10 cellular contexts compared by ENCODE assay signal in genomic region chrX:47030339-47030738, GRCh38. TPM values are rescaled to one million over a fixed set of nuclear protein-coding genes. Genes with fewer than 3 reads are reported as not detected.
DNase-seq lines count a peak whose midpoint lies in the region; ATAC-seq, FAIRE-seq and TF ChIP-seq lines count a peak whose summit lies in the region.
"Had no signal": no experiment of that assay in that cellular context is flagged by ENCODE, and none has a peak within 500 bp of the region (broad histone marks: within the 10 kb centered on the region; RNA-seq: fewer than 3 reads in every experiment).

No MANE protein-coding gene starts in this region.

- ATAC-seq in body of pancreas (no peak), HG03280 (IDR thresholded peaks at IDR 0.05; ENCODE audit: unreplicated experiment) (no peak), GM19463 (IDR thresholded peaks at IDR 0.05; ENCODE audit: unreplicated experiment) (no peak)

- no peak for FAIRE-seq in H54 (lab: Jason Lieb, UNC)

- no peaks in the 10 kb centered on the region for H3K9me3 ChIP-seq in body of pancreas

- TF ChIP-seq CTCF in body of pancreas (IDR thresholded peaks at IDR 0.05) = peak; percentile 17 to 64 (median 47)
- TF ChIP-seq CTCF in kidney epithelial cell (IDR thresholded peaks at IDR 0.05; ENCODE audit: insufficient read depth, low read length, poor library complexity, severe bottlenecking) = peak; percentile 52

- intact Hi-C loops in body of pancreas (cut with DNase I) = no loop called here

- H3K27me3 ChIP-seq in body of pancreas = no peaks in the 10 kb centered on the region
- no peaks in the 10 kb centered on the region for H3K27me3 ChIP-seq in kidney epithelial cell (ENCODE audit: control insufficient read depth, insufficient read depth, low read length)

- H3K27ac ChIP-seq in body of pancreas = no peak overlapping the region
- H3K27ac ChIP-seq: skin epidermis had no signal

- peak; percentile 18 for DNase-seq in COLO668 (lab: John Stamatoyannopoulos, UW; ENCODE audit: unreplicated experiment)
- DNase-seq in H54 (ENCODE audit: insufficient read length, low spot score) = peak; percentile 1
- peak; percentile 53 to 79 for DNase-seq in NCI-H524 (lab: John Stamatoyannopoulos, UW)
- peak in 1 of 4 donors; percentile 24 for DNase-seq in body of pancreas
- peak; percentile 25 for DNase-seq in kidney epithelial cell (ENCODE audit: low read depth)
- DNase-seq in activated effector memory CD4-positive, alpha-beta T cell treated with anti-CD3 and anti-CD28 coated beads, Interleukin-2, amount 50 U/mL, for 16 hours = no peak

- H3K4me1 ChIP-seq in body of pancreas = no peaks in the 10 kb centered on the region

- no peaks in the 10 kb centered on the region for H3K36me3 ChIP-seq in body of pancreas (replicated peaks in 1 of 2; ENCODE audit: insufficient read depth in 1 of 2, low read depth in 2 of 2)
- H3K36me3 ChIP-seq in kidney epithelial cell (ENCODE audit: control insufficient read depth, insufficient read depth, low read length) = no peaks in the 10 kb centered on the region

- H3K4me3 ChIP-seq in body of pancreas = no peak overlapping the region
- H3K4me3 ChIP-seq in kidney epithelial cell (ENCODE audit: low read depth, low read length) = no peak overlapping the region
- H3K4me3 ChIP-seq: skin epidermis had no signal

- TF ChIP-seq POLR2A in H54 (IDR thresholded peaks at IDR 0.05; ENCODE audit: low read depth, low read length) (no peak), body of pancreas (IDR thresholded peaks at IDR 0.05) (no peak)

RNA-seq across cellular contexts. Expression of gene RGN, which starts 47.9 kb away (rescaled TPM):
- total RNA-seq in body of pancreas (10 to 100 TPM; 20.8 to 21.5 TPM), kidney epithelial cell (1.8 and 4.4 TPM in 2 replicates)
- total RNA-seq: T-helper 1 cell treated with Interleukin-12 subunit alpha and Interleukin-12 subunit beta and Interleukin-4 antibody, amounts not matched to agents 30 ng/mL and 1 ng/mL, for 36 hours had no signal
